In genomic region chr17:55883112-55883511, GRCh38 we compare ENCODE assay signal across 1 cellular context.
TF ChIP-seq lines count a peak whose summit lies in the region.

No MANE protein-coding gene starts in this region.

TF ChIP-seq in SK-N-SH, 30 proteins besides CTCF, POLR2A, EP300 and RAD21:
- TF ChIP-seq, protein P1, sequence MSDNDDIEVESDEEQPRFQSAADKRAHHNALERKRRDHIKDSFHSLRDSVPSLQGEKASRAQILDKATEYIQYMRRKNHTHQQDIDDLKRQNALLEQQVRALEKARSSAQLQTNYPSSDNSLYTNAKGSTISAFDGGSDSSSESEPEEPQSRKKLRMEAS (IDR thresholded peaks at IDR 0.05; ENCODE audit: low read depth) = no peak
- no peak for TF ChIP-seq IRF3 (IDR thresholded peaks at IDR 0.05; ENCODE audit: low read depth, low read length)
- TF ChIP-seq, protein P2, sequence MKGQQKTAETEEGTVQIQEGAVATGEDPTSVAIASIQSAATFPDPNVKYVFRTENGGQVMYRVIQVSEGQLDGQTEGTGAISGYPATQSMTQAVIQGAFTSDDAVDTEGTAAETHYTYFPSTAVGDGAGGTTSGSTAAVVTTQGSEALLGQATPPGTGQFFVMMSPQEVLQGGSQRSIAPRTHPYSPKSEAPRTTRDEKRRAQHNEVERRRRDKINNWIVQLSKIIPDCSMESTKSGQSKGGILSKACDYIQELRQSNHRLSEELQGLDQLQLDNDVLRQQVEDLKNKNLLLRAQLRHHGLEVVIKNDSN (IDR thresholded peaks at IDR 0.05; ENCODE audit: borderline replicate concordance, low read depth) = no peak
- TF ChIP-seq, protein P3, sequence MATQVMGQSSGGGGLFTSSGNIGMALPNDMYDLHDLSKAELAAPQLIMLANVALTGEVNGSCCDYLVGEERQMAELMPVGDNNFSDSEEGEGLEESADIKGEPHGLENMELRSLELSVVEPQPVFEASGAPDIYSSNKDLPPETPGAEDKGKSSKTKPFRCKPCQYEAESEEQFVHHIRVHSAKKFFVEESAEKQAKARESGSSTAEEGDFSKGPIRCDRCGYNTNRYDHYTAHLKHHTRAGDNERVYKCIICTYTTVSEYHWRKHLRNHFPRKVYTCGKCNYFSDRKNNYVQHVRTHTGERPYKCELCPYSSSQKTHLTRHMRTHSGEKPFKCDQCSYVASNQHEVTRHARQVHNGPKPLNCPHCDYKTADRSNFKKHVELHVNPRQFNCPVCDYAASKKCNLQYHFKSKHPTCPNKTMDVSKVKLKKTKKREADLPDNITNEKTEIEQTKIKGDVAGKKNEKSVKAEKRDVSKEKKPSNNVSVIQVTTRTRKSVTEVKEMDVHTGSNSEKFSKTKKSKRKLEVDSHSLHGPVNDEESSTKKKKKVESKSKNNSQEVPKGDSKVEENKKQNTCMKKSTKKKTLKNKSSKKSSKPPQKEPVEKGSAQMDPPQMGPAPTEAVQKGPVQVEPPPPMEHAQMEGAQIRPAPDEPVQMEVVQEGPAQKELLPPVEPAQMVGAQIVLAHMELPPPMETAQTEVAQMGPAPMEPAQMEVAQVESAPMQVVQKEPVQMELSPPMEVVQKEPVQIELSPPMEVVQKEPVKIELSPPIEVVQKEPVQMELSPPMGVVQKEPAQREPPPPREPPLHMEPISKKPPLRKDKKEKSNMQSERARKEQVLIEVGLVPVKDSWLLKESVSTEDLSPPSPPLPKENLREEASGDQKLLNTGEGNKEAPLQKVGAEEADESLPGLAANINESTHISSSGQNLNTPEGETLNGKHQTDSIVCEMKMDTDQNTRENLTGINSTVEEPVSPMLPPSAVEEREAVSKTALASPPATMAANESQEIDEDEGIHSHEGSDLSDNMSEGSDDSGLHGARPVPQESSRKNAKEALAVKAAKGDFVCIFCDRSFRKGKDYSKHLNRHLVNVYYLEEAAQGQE (IDR thresholded peaks at IDR 0.05; ENCODE audit: low read depth, low read length) = no peak
- TF ChIP-seq RXRA (IDR thresholded peaks at IDR 0.05; ENCODE audit: borderline replicate concordance, low read depth) = no peak
- no peak for TF ChIP-seq NFIC (IDR thresholded peaks at IDR 0.05; ENCODE audit: borderline replicate concordance)
- TF ChIP-seq RCOR1 (IDR thresholded peaks at IDR 0.05; ENCODE audit: low read length) = no peak
- TF ChIP-seq GATA2 (CRISPR knock-in tag; IDR thresholded peaks at IDR 0.05) = no peak
